ENCODE assay signal across 8 cellular contexts in genomic region chr19:34205324-34205723, GRCh38. TPM values are rescaled to one million over a fixed set of nuclear protein-coding genes. Genes with fewer than 3 reads are reported as not detected.
A peak's percentile ranks its signal among the peaks of the same experiment; 100 is the strongest.
DNase-seq lines count a peak whose midpoint lies in the region; ATAC-seq and TF ChIP-seq lines count a peak whose summit lies in the region.
"Not testable (repeated sequence)": the region's sequence is repeated elsewhere in the genome, so short reads cannot be mapped to it uniquely, and the experiment has no call there.

No MANE protein-coding gene starts in this region.

- not testable (repeated sequence) for H3K27ac ChIP-seq in HEK293 (ENCODE audit: extremely low read depth, low read depth, low read length); endodermal cell (ENCODE audit: low read depth, low read length); testis

- TF ChIP-seq CTCF in HEK293 (tag by site-specific recombination; IDR thresholded peaks at IDR 0.05); activated B cell treated with CpG ODN at 0.5 μM for 24 hours (IDR thresholded peaks at IDR 0.05); endodermal cell (conservative IDR thresholded peaks at IDR 0.05); endothelial cell (IDR thresholded peaks at IDR 0.05; ENCODE audit: unreplicated experiment); mesothelial cell of epicardium (IDR thresholded peaks at IDR 0.05; ENCODE audit: unreplicated experiment); nephron progenitor cell (IDR thresholded peaks at IDR 0.05); testis (IDR thresholded peaks at IDR 0.05): not testable (repeated sequence)

- not testable (repeated sequence) for H3K4me1 ChIP-seq in HEK293 (ENCODE audit: control insufficient read depth, insufficient read depth, low read length); endodermal cell (ENCODE audit: control insufficient read depth, insufficient read depth, low read length); testis

- not testable (repeated sequence) for TF ChIP-seq POLR2A in testis (IDR thresholded peaks at IDR 0.05)

- not testable (repeated sequence) for H3K9me3 ChIP-seq in HEK293 (ENCODE audit: control insufficient read depth, insufficient read depth, low read depth, low read length); endodermal cell (ENCODE audit: control insufficient read depth, low read length); testis

- not testable (repeated sequence) for H3K9ac ChIP-seq in endodermal cell (ENCODE audit: extremely low read depth, low read length, poor library complexity, severe bottlenecking)

- not testable (repeated sequence) for H3K27me3 Mint-ChIP-seq in activated B cell treated with CpG ODN at 0.5 μM for 24 hours; activated naive CD8-positive, alpha-beta T cell treated with anti-CD3 and anti-CD28 coated beads, Interleukin-2, amount 10 ng/mL, durations not matched to agents 7 days and 5 days; endodermal cell (ENCODE audit: insufficient read depth); endothelial cell (ENCODE audit: unreplicated experiment); mesothelial cell of epicardium (ENCODE audit: low read depth); nephron progenitor cell (ENCODE audit: low read depth, poor library complexity)

- H3K4me3 ChIP-seq in HEK293 (ENCODE audit: low read depth, low read length); endodermal cell (ENCODE audit: low read length); testis: not testable (repeated sequence)

- ATAC-seq in activated B cell treated with CpG ODN at 0.5 μM for 24 hours (ENCODE audit: low read depth); activated naive CD8-positive, alpha-beta T cell treated with anti-CD3 and anti-CD28 coated beads, Interleukin-2, amount 10 ng/mL, durations not matched to agents 7 days and 5 days (ENCODE audit: low read depth): not testable (repeated sequence)

- WGBS in endodermal cell (ENCODE audit: insufficient coverage in 1 of 2, insufficient read length in 1 of 2), 2 experiments, result 92 to 98% methylated on average over 1 to 5 of the region's 7 CpGs
- 92 to 97% methylated on average over 7 of the region's 7 CpGs for WGBS in testis, 2 donors

- peaks cover 62 to 98% of the 10 kb centered on the region in 2 experiments for H3K36me3 ChIP-seq in HEK293 (ENCODE audit: control insufficient read depth in 2 of 2, insufficient read depth in 1 of 2, low read length in 2 of 2)
- peaks cover 86% of the 10 kb centered on the region for H3K36me3 ChIP-seq in endodermal cell (ENCODE audit: control insufficient read depth, insufficient read depth, low read length)
- not testable (repeated sequence) for H3K36me3 ChIP-seq in testis (ENCODE audit: low read depth, missing control alignments)

- H3K36me3 Mint-ChIP-seq in activated B cell treated with CpG ODN at 0.5 μM for 24 hours (ENCODE audit: low read depth) (peaks cover 54% of the 10 kb centered on the region), endodermal cell (ENCODE audit: low read depth) (peaks cover 45% of the 10 kb centered on the region), mesothelial cell of epicardium (peaks cover 26% of the 10 kb centered on the region), nephron progenitor cell (ENCODE audit: low read depth) (peaks cover 73% of the 10 kb centered on the region)
- H3K36me3 Mint-ChIP-seq in activated naive CD8-positive, alpha-beta T cell treated with anti-CD3 and anti-CD28 coated beads, Interleukin-2, amount 10 ng/mL, durations not matched to agents 7 days and 5 days, result peaks cover 23% of the 10 kb centered on the region
- H3K36me3 Mint-ChIP-seq in endothelial cell (ENCODE audit: low read depth, unreplicated experiment), result not testable (repeated sequence)

- H3K27me3 ChIP-seq in endodermal cell (ENCODE audit: control insufficient read depth, insufficient read depth, low read length, poor library complexity, severe bottlenecking); testis: not testable (repeated sequence)

- intact Hi-C loops in activated B cell treated with CpG ODN at 0.5 μM for 24 hours (cut with micrococcal nuclease); testis (cut with DNase I; ENCODE audit: low total_unique reads): not testable (repeated sequence)

- H3K4me3 Mint-ChIP-seq in activated B cell treated with CpG ODN at 0.5 μM for 24 hours; activated naive CD8-positive, alpha-beta T cell treated with anti-CD3 and anti-CD28 coated beads, Interleukin-2, amount 10 ng/mL, durations not matched to agents 7 days and 5 days; endodermal cell; endothelial cell (ENCODE audit: unreplicated experiment); mesothelial cell of epicardium; nephron progenitor cell: not testable (repeated sequence)

- not testable (repeated sequence) for DNase-seq in activated B cell treated with CpG ODN at 0.5 μM for 24 hours; activated naive CD8-positive, alpha-beta T cell treated with anti-CD3 and anti-CD28 coated beads, Interleukin-2, amount 10 ng/mL, durations not matched to agents 7 days and 5 days; endodermal cell; endothelial cell (ENCODE audit: low spot score); mesothelial cell of epicardium (ENCODE audit: low spot score in 2 of 2, unreplicated experiment in 2 of 2); nephron progenitor cell
- DNase-seq in testis, result peak; percentile 48

- POLR2A ChIA-PET in HEK293 (lab: Yijun Ruan, JAX), result not testable (repeated sequence)
- POLR2A ChIA-PET in activated B cell treated with CpG ODN at 0.5 μM for 24 hours (lab: Charles Lee), result interaction anchor here (0.6 kb wide), 1 partner anchor 12 kb away, joined by 5 read pairs; no protein-coding TSS in a partner anchor
- POLR2A ChIA-PET in activated naive CD8-positive, alpha-beta T cell treated with anti-CD3 and anti-CD28 coated beads, Interleukin-2, amount 10 ng/mL, durations not matched to agents 7 days and 5 days (lab: Charles Lee), result interaction anchor here (0.6 kb wide), 1 partner anchor 198 kb away, joined by 5 read pairs; no protein-coding TSS in a partner anchor

- H3K4me1 Mint-ChIP-seq in activated B cell treated with CpG ODN at 0.5 μM for 24 hours, result peaks cover 33% of the 10 kb centered on the region
- H3K4me1 Mint-ChIP-seq in activated naive CD8-positive, alpha-beta T cell treated with anti-CD3 and anti-CD28 coated beads, Interleukin-2, amount 10 ng/mL, durations not matched to agents 7 days and 5 days; endodermal cell; endothelial cell (ENCODE audit: unreplicated experiment); mesothelial cell of epicardium; nephron progenitor cell: not testable (repeated sequence)

- peak overlapping the region; percentile 4 for H3K27ac Mint-ChIP-seq in activated B cell treated with CpG ODN at 0.5 μM for 24 hours
- H3K27ac Mint-ChIP-seq in activated naive CD8-positive, alpha-beta T cell treated with anti-CD3 and anti-CD28 coated beads, Interleukin-2, amount 10 ng/mL, durations not matched to agents 7 days and 5 days, result peak overlapping the region; percentile 30
- H3K27ac Mint-ChIP-seq in endodermal cell, result peak overlapping the region; percentile 74
- H3K27ac Mint-ChIP-seq in endothelial cell (ENCODE audit: unreplicated experiment), result peak overlapping the region; percentile 61
- peak overlapping the region; percentile 25 for H3K27ac Mint-ChIP-seq in mesothelial cell of epicardium
- peak overlapping the region; percentile 97 for H3K27ac Mint-ChIP-seq in nephron progenitor cell

- CTCF ChIA-PET in HEK293 (lab: Yijun Ruan, JAX), result interaction anchor here (0.6 to 1.7 kb wide), 4 partner anchors 11 to 81 kb away, joined by 3 to 11 read pairs (median 4); no protein-coding TSS in a partner anchor
- CTCF ChIA-PET in activated B cell treated with CpG ODN at 0.5 μM for 24 hours (lab: Charles Lee), result not testable (repeated sequence)

- H3K9me3 Mint-ChIP-seq in activated B cell treated with CpG ODN at 0.5 μM for 24 hours; activated naive CD8-positive, alpha-beta T cell treated with anti-CD3 and anti-CD28 coated beads, Interleukin-2, amount 10 ng/mL, durations not matched to agents 7 days and 5 days; endodermal cell; endothelial cell (ENCODE audit: unreplicated experiment); mesothelial cell of epicardium; nephron progenitor cell: not testable (repeated sequence)

RNA-seq across cellular contexts. Expression of gene LSM14A, which starts 33.0 kb away (rescaled TPM):
- 136 and 142 TPM in 2 replicates for total RNA-seq in activated B cell treated with CpG ODN at 0.5 μM for 24 hours
- total RNA-seq in activated naive CD8-positive, alpha-beta T cell treated with anti-CD3 and anti-CD28 coated beads, Interleukin-2, amount 10 ng/mL, durations not matched to agents 7 days and 5 days, result 100 to 1,000 TPM; 141 to 156 TPM
- 100 to 1,000 TPM; 188 to 192 TPM for total RNA-seq in endodermal cell
- 158 TPM for polyA plus RNA-seq in endodermal cell (2013, experiment 1 of 2)
- polyA plus RNA-seq in endodermal cell (2013, experiment 2 of 2), result 144 TPM
- 137 TPM for total RNA-seq in endothelial cell (ENCODE audit: unreplicated experiment)
- total RNA-seq in mesothelial cell of epicardium, result 153 to 164 TPM (median 155 TPM) in 3 replicates
- 100 to 1,000 TPM; 174 to 192 TPM for total RNA-seq in testis
- 122 TPM for polyA plus RNA-seq in testis (ENCODE audit: insufficient read depth, low read depth, low replicate concordance)

RNA-seq across cellular contexts. Expression of gene GARRE1, which starts 49.0 kb away (rescaled TPM):
- total RNA-seq in activated B cell treated with CpG ODN at 0.5 μM for 24 hours (30.6 and 33.6 TPM in 2 replicates), endodermal cell (10 to 100 TPM; 21.9 to 27.9 TPM), endothelial cell (ENCODE audit: unreplicated experiment) (49.0 TPM), mesothelial cell of epicardium (50.3 to 52.4 TPM (median 50.5 TPM) in 3 replicates), testis (10 to 100 TPM; 33.7 to 38.4 TPM)
- 10 to 100 TPM; 17.7 to 19.4 TPM for total RNA-seq in activated naive CD8-positive, alpha-beta T cell treated with anti-CD3 and anti-CD28 coated beads, Interleukin-2, amount 10 ng/mL, durations not matched to agents 7 days and 5 days
- 18.7 TPM for polyA plus RNA-seq in endodermal cell (2013, experiment 1 of 2)
- 18.8 TPM for polyA plus RNA-seq in endodermal cell (2013, experiment 2 of 2)
- 21.1 TPM for polyA plus RNA-seq in testis (ENCODE audit: insufficient read depth, low read depth, low replicate concordance)

Comparison
In these comparisons a context has a peak if more than half of its experiments do, and no peak if none do; other contexts are left out.
1. H3K27ac Mint-ChIP-seq: peak in every context shown above with its lines; median percentile 97 in nephron progenitor cell; 74 in endodermal cell; 61 in endothelial cell; 30 in activated naive CD8-positive, alpha-beta T cell treated with anti-CD3 and anti-CD28 coated beads, Interleukin-2, amount 10 ng/mL, durations not matched to agents 7 days and 5 days; 25 in mesothelial cell of epicardium; 4 in activated B cell treated with CpG ODN at 0.5 μM for 24 hours.